Comparison of ENCODE assay signal across 8 cellular contexts in genomic region chr5:125484272-125485002, GRCh38.
DNase-seq lines count a peak whose midpoint lies in the region; ATAC-seq and TF ChIP-seq lines count a peak whose summit lies in the region.

No MANE protein-coding gene starts in this region.

- peaks cover 5% of the 10 kb centered on the region for H3K36me3 Mint-ChIP-seq in neural crest cell (ENCODE audit: low read depth)

- peaks cover 78% of the 10 kb centered on the region for H3K4me1 Mint-ChIP-seq in neural crest cell

- H3K9me3 ChIP-seq in Peyer's patch (no peaks in the 10 kb centered on the region), fibroblast of lung (ENCODE audit: control insufficient read depth, insufficient read depth, low read depth, low read length) (no peaks in the 10 kb centered on the region)

- H4K20me1 ChIP-seq in fibroblast of lung (ENCODE audit: control insufficient read depth, extremely low read depth, insufficient read depth, low read length), result no peaks in the 10 kb centered on the region

- H3K4me3 ChIP-seq in Peyer's patch (peak overlapping the region in 1 of 4 donors; percentile 0), fibroblast of lung (replicated peaks in 1 of 4; ENCODE audit: control extremely low read depth in 1 of 4, insufficient read depth in 1 of 4, low read depth in 3 of 4, low read length in 4 of 4) (peak overlapping the region in 1 of 4 experiments; percentile 8)

- no peaks in the 10 kb centered on the region for H3K9me3 Mint-ChIP-seq in neural crest cell

- peak overlapping the region; percentile 22 for H3K4me3 Mint-ChIP-seq in neural crest cell

- no peaks in the 10 kb centered on the region for H3K79me2 ChIP-seq in fibroblast of lung (ENCODE audit: control insufficient read depth, insufficient read depth, low read length)

- H3K27me3 Mint-ChIP-seq in neural crest cell (ENCODE audit: low read depth), result no peaks in the 10 kb centered on the region

- no peak overlapping the region for H2AFZ ChIP-seq in fibroblast of lung (ENCODE audit: low read length)

- H3K27me3 ChIP-seq in Peyer's patch (no peaks in the 10 kb centered on the region), fibroblast of lung (ENCODE audit: control insufficient read depth, insufficient read depth, low read length) (no peaks in the 10 kb centered on the region)

- H3K36me3 ChIP-seq in Peyer's patch, result no peaks in the 10 kb centered on the region
- no peaks in the 10 kb centered on the region for H3K36me3 ChIP-seq in fibroblast of lung (ENCODE audit: control insufficient read depth, insufficient read depth, low read length)

- peak overlapping the region; percentile 17 to 68 (median 48) for H3K27ac ChIP-seq in Peyer's patch
- peak overlapping the region; percentile 83 for H3K27ac ChIP-seq in fibroblast of lung (ENCODE audit: insufficient read depth, low read length)

- ATAC-seq in HG03521 (IDR thresholded peaks at IDR 0.05; ENCODE audit: unreplicated experiment), result peak; percentile 30
- ATAC-seq in HG03354 (IDR thresholded peaks at IDR 0.05; ENCODE audit: poor library complexity, severe bottlenecking, unreplicated experiment), result no peak
- ATAC-seq in GM21526 (IDR thresholded peaks at IDR 0.05; ENCODE audit: low FRiP score, unreplicated experiment), result no peak
- ATAC-seq in GM19328 (IDR thresholded peaks at IDR 0.05; ENCODE audit: unreplicated experiment), result no peak

- H3K4me2 ChIP-seq in fibroblast of lung (ENCODE audit: extremely low read depth, insufficient read depth, low read length), result peak overlapping the region; percentile 70

- no peak overlapping the region for H3K9ac ChIP-seq in fibroblast of lung (ENCODE audit: insufficient read depth, low read length)

- H3K4me1 ChIP-seq in Peyer's patch (peaks cover 0 to 5% (median 0%) of the 10 kb centered on the region in 4 donors), fibroblast of lung (ENCODE audit: control insufficient read depth, extremely low read depth, insufficient read depth, low read length) (peaks cover 18% of the 10 kb centered on the region)

- TF ChIP-seq CTCF in Peyer's patch (IDR thresholded peaks at IDR 0.05) (no peak), fibroblast of lung (conservative IDR thresholded peaks at IDR 0.05 in 1 of 2, IDR thresholded peaks at IDR 0.05 in 1 of 2; ENCODE audit: low read depth in 1 of 2, low read length in 2 of 2) (no peak), neural crest cell (conservative IDR thresholded peaks at IDR 0.05) (no peak)

- TF ChIP-seq POLR2A in Peyer's patch (IDR thresholded peaks at IDR 0.05), result no peak

- peak in 2 of 3 donors; percentile 56 to 66 for DNase-seq in Peyer's patch
- peak; percentile 98 to 99 for DNase-seq in fibroblast of lung (ENCODE audit: low read depth in 2 of 2)
- DNase-seq in neural crest cell (ENCODE audit: low read depth, low spot score), result no peak
- DNase-seq in ecto neural progenitor cell (ENCODE audit: low spot score), result no peak

- H3K27ac Mint-ChIP-seq in neural crest cell (ENCODE audit: unreplicated experiment), result peak overlapping the region; percentile 97

Comparison
In these comparisons a context has a peak if more than half of its experiments do, and no peak if none do; other contexts are left out.
1. DNase-seq: peak in Peyer's patch (2 of 3) and fibroblast of lung (2 of 2); none in neural crest cell (single experiment) and ecto neural progenitor cell (single experiment).